12 cellular contexts compared by ENCODE assay signal in the genomic region with DNA sequence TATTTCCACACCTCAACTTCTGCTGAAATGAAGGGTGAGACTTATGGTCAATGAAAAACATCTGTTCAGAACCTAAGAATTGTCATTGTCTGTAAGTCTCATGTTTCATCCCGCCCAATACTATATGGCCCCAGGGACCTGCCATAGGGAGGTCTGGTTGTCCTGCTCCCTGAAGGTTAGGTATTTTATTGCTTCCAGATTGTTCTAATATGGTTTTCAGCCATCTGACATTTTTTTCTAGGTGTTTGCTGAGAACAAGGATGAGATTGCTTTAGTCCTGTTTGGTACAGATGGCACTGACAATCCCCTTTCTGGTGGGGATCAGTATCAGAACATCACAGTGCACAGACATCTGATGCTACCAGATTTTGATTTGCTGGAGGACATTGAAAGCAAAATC. TPM values are rescaled to one million over a fixed set of nuclear protein-coding genes. Genes with fewer than 3 reads are reported as not detected.
A peak's percentile ranks its signal among the peaks of the same experiment; 100 is the strongest.
DNase-seq lines count a peak whose midpoint lies in the region; ATAC-seq and FAIRE-seq lines count a peak whose summit lies in the region.
"Had no signal": no experiment of that assay in that cellular context is flagged by ENCODE, and none has a peak within 500 bp of the region (broad histone marks: within the 10 kb centered on the region; RNA-seq: fewer than 3 reads in every experiment).

No MANE protein-coding gene starts in this region.

- peaks cover 48% of the 10 kb centered on the region for H4K20me1 ChIP-seq in BLaER1
- H4K20me1 ChIP-seq in GM23248 (ENCODE audit: insufficient read depth) = no peaks in the 10 kb centered on the region

- H3K9me2 ChIP-seq in GM23248 (ENCODE audit: insufficient read depth) = no peaks in the 10 kb centered on the region

- peak overlapping the region; percentile 76 for H3K27ac Mint-ChIP-seq in activated T-helper 1 cell treated with anti-CD3 and anti-CD28 coated beads, Interleukin-12 subunit alpha, Interleukin-12 subunit beta, Interleukin-2, Interleukin-4 antibody, amounts not matched to agents 30 ng/mL and 10 ng/mL and 1 ng/mL, durations not matched to agents 14 hours and 24 hours and 36 hours

- peak overlapping the region; percentile 63 for H3K4me3 Mint-ChIP-seq in activated T-helper 1 cell treated with anti-CD3 and anti-CD28 coated beads, Interleukin-12 subunit alpha, Interleukin-12 subunit beta, Interleukin-2, Interleukin-4 antibody, amounts not matched to agents 30 ng/mL and 10 ng/mL and 1 ng/mL, durations not matched to agents 14 hours and 24 hours and 36 hours

- peaks cover 35% of the 10 kb centered on the region for H3F3A ChIP-seq in GM23248 (ENCODE audit: insufficient read depth)

- H3K4me1 ChIP-seq in BLaER1 = peaks cover 53% of the 10 kb centered on the region
- H3K4me1 ChIP-seq in GM23248 (ENCODE audit: insufficient read depth) = peaks cover 42% of the 10 kb centered on the region

- intact Hi-C loops in activated T-helper 1 cell treated with anti-CD3 and anti-CD28 coated beads, Interleukin-12 subunit alpha, Interleukin-12 subunit beta, Interleukin-2, Interleukin-4 antibody, amounts not matched to agents 30 ng/mL and 10 ng/mL and 1 ng/mL, durations not matched to agents 14 hours and 24 hours and 36 hours (cut with micrococcal nuclease) = no loop called here

- peaks cover 94% of the 10 kb centered on the region for H3K4me1 Mint-ChIP-seq in activated T-helper 1 cell treated with anti-CD3 and anti-CD28 coated beads, Interleukin-12 subunit alpha, Interleukin-12 subunit beta, Interleukin-2, Interleukin-4 antibody, amounts not matched to agents 30 ng/mL and 10 ng/mL and 1 ng/mL, durations not matched to agents 14 hours and 24 hours and 36 hours (ENCODE audit: low read depth)

- FAIRE-seq in urothelium cell line (lab: Jason Lieb, UNC) = no peak

- H3K9ac ChIP-seq in BLaER1 (no peak overlapping the region), GM23248 (no peak overlapping the region)

- ATAC-seq in GM21381 (IDR thresholded peaks at IDR 0.05; ENCODE audit: unreplicated experiment) = no peak
- no peak for ATAC-seq in GM19395 (IDR thresholded peaks at IDR 0.05; ENCODE audit: unreplicated experiment)

- H3K36me3 ChIP-seq in BLaER1 (peaks cover 87% of the 10 kb centered on the region), GM23248 (ENCODE audit: low read depth) (peaks cover 85% of the 10 kb centered on the region)

- H3K36me3 Mint-ChIP-seq in activated T-helper 1 cell treated with anti-CD3 and anti-CD28 coated beads, Interleukin-12 subunit alpha, Interleukin-12 subunit beta, Interleukin-2, Interleukin-4 antibody, amounts not matched to agents 30 ng/mL and 10 ng/mL and 1 ng/mL, durations not matched to agents 14 hours and 24 hours and 36 hours (ENCODE audit: low read depth) = peaks cover 81% of the 10 kb centered on the region

- H3K4me2 ChIP-seq in BLaER1 (peak overlapping the region; percentile 89; the same call in 1 of the 2 replicates), GM23248 (ENCODE audit: unreplicated experiment) (peak overlapping the region; percentile 19)

- in situ Hi-C loops in GM23248 (cut with MboI) = no loop called here

- H3K27ac ChIP-seq in BLaER1 (no peak overlapping the region), GM23248 (no peak overlapping the region)
- H3K27ac ChIP-seq: right atrium auricular region had no signal

- H3K9me3 Mint-ChIP-seq in activated T-helper 1 cell treated with anti-CD3 and anti-CD28 coated beads, Interleukin-12 subunit alpha, Interleukin-12 subunit beta, Interleukin-2, Interleukin-4 antibody, amounts not matched to agents 30 ng/mL and 10 ng/mL and 1 ng/mL, durations not matched to agents 14 hours and 24 hours and 36 hours = no peaks in the 10 kb centered on the region

- H2AFZ ChIP-seq in GM23248 = no peak overlapping the region

- no peak for DNase-seq in GM23248
- no peak for DNase-seq in activated T-helper 1 cell treated with anti-CD3 and anti-CD28 coated beads, Interleukin-12 subunit alpha, Interleukin-12 subunit beta, Interleukin-2, Interleukin-4 antibody, amounts not matched to agents 30 ng/mL and 10 ng/mL and 1 ng/mL, durations not matched to agents 14 hours and 24 hours and 36 hours (ENCODE audit: low spot score)
- DNase-seq in left kidney (ENCODE audit: low read depth, low spot score) = peak; percentile 8
- no peak for DNase-seq in urothelium cell line (ENCODE audit: low spot score)
- no peak for DNase-seq in MV-4-11 (lab: John Stamatoyannopoulos, UW)
- DNase-seq: NCI-H187 treated with DMSO at 0.1 percent for 48 hours, OCI-M1, thyroid gland had no signal

- H3K79me2 ChIP-seq in GM23248 (ENCODE audit: insufficient read depth) = peaks cover 90% of the 10 kb centered on the region

- H3K4me3 ChIP-seq in BLaER1 (no peak overlapping the region), GM23248 (no peak overlapping the region)
- H3K4me3 ChIP-seq: right atrium auricular region, thyroid gland had no signal

- no peaks in the 10 kb centered on the region for H3K27me3 Mint-ChIP-seq in activated T-helper 1 cell treated with anti-CD3 and anti-CD28 coated beads, Interleukin-12 subunit alpha, Interleukin-12 subunit beta, Interleukin-2, Interleukin-4 antibody, amounts not matched to agents 30 ng/mL and 10 ng/mL and 1 ng/mL, durations not matched to agents 14 hours and 24 hours and 36 hours (ENCODE audit: insufficient read depth)

- no peaks in the 10 kb centered on the region for H3K27me3 ChIP-seq in BLaER1
- H3K27me3 ChIP-seq in GM23248 (replicated peaks; ENCODE audit: insufficient read depth) = no peaks in the 10 kb centered on the region
- H3K27me3 ChIP-seq: right atrium auricular region, thyroid gland had no signal

- H3K9me3 ChIP-seq in BLaER1 (no peaks in the 10 kb centered on the region), GM23248 (ENCODE audit: low read depth) (no peaks in the 10 kb centered on the region)
- H3K9me3 ChIP-seq: right atrium auricular region, thyroid gland had no signal

- WGBS in GM23248 (ENCODE audit: low coverage in 1 of 2, low lambda C conversion rate in 2 of 2, missing lambda C conversion rate in 2 of 2), 2 experiments = 55 to 65% methylated on average over 1 of the region's 1 CpG

RNA-seq across cellular contexts. Expression of a gene that starts 7.3 kb away (rescaled TPM):
- total RNA-seq in GM23248 (2014; rRNA removed; shearing (Covaris generic)) = 197 and 202 TPM in 2 replicates
- 249 and 254 TPM in 2 replicates for polyA plus RNA-seq in GM23248 (2016; fragmentation: Nextera tagmentation; extraction: Ambion mirVana)
- total RNA-seq in activated T-helper 1 cell treated with anti-CD3 and anti-CD28 coated beads, Interleukin-12 subunit alpha, Interleukin-12 subunit beta, Interleukin-2, Interleukin-4 antibody, amounts not matched to agents 30 ng/mL and 10 ng/mL and 1 ng/mL, durations not matched to agents 14 hours and 24 hours and 36 hours = 430 and 484 TPM in 2 replicates

RNA-seq across cellular contexts. Expression of a gene that starts 34.7 kb away (rescaled TPM):
- total RNA-seq in GM23248 (2014; rRNA removed; shearing (Covaris generic)) = under 0.01 TPM in 1 of 2 replicates, not detected in the other
- polyA plus RNA-seq in GM23248 (2016; fragmentation: Nextera tagmentation; extraction: Ambion mirVana) = 0.11 and 0.25 TPM in 2 replicates
- 0.93 and 2.2 TPM in 2 replicates for total RNA-seq in activated T-helper 1 cell treated with anti-CD3 and anti-CD28 coated beads, Interleukin-12 subunit alpha, Interleukin-12 subunit beta, Interleukin-2, Interleukin-4 antibody, amounts not matched to agents 30 ng/mL and 10 ng/mL and 1 ng/mL, durations not matched to agents 14 hours and 24 hours and 36 hours

RNA-seq across cellular contexts. Expression of a gene that starts 34.8 kb away (rescaled TPM):
- total RNA-seq in GM23248 (2014; rRNA removed; shearing (Covaris generic)) = 2.0 and 8.2 TPM in 2 replicates
- polyA plus RNA-seq in GM23248 (2016; fragmentation: Nextera tagmentation; extraction: Ambion mirVana) = 4.2 and 5.4 TPM in 2 replicates
- total RNA-seq in activated T-helper 1 cell treated with anti-CD3 and anti-CD28 coated beads, Interleukin-12 subunit alpha, Interleukin-12 subunit beta, Interleukin-2, Interleukin-4 antibody, amounts not matched to agents 30 ng/mL and 10 ng/mL and 1 ng/mL, durations not matched to agents 14 hours and 24 hours and 36 hours = 14.0 and 17.6 TPM in 2 replicates
